Comparison of ENCODE assay signal across 7 cellular contexts in the genomic region with DNA sequence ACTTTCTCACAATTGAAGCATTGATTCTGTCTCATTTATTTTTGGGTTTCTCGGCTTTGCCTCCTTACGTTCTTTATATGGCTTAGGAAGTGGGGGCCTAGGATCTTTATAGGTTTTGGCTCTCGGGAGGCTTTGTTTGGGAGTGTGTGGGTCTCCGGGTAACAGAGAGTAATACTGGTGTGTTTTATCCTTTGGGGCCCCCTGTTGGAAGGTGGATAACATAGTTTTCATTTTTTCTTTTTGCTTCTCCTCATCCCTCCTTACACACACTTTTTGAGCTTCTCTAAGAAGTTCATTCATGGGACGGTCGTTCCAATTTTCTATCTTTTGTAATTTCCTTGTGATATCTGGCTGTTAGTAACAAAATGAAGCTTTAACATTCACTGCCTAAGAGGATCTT. TPM values are rescaled to one million over a fixed set of nuclear protein-coding genes. Genes with fewer than 3 reads are reported as not detected.
DNase-seq lines count a peak whose midpoint lies in the region; ATAC-seq, FAIRE-seq and TF ChIP-seq lines count a peak whose summit lies in the region.
"Not testable (repeated sequence)": the region's sequence is repeated elsewhere in the genome, so short reads cannot be mapped to it uniquely, and the experiment has no call there.

No MANE protein-coding gene starts in this region.

- TF ChIP-seq CTCF in CD8-positive, alpha-beta T cell (IDR thresholded peaks at IDR 0.05): peak; percentile 16
- TF ChIP-seq CTCF in HFFc6 (IDR thresholded peaks at IDR 0.05): peak; percentile 51
- TF ChIP-seq CTCF in NB4 (IDR thresholded peaks at IDR 0.05; ENCODE audit: low read depth, low read length): peak; percentile 2
- not testable (repeated sequence) for TF ChIP-seq CTCF in WTC11 (IDR thresholded peaks at IDR 0.05)
- TF ChIP-seq CTCF in H1 (IDR thresholded peaks at IDR 0.05; ENCODE audit: control extremely low read depth in 1 of 3, insufficient read depth in 1 of 3, low read depth in 1 of 3, low read length in 3 of 3): peak in 2 of 3 experiments; percentile 18 to 28; a peak in 2 of 4 replicates

- H4K8ac ChIP-seq in H1 (ENCODE audit: extremely low read depth, insufficient read depth, low read length); mesendoderm (ENCODE audit: low read depth, low read length): not testable (repeated sequence)

- CTCF ChIA-PET in CD8-positive, alpha-beta T cell (lab: Charles Lee); WTC11 (lab: Charles Lee): not testable (repeated sequence)
- CTCF ChIA-PET in H1 (lab: Charles Lee; ENCODE audit: partially characterized antibody): interaction anchor here (0.6 to 1.7 kb wide), 4 partner anchors 10 to 271 kb away, joined by 3 read pairs; no protein-coding TSS in a partner anchor

- peak; percentile 15 to 28; a peak in 2 of 4 replicates for TF ChIP-seq RAD21 in H1 (IDR thresholded peaks at IDR 0.05 in 1 of 2, conservative IDR thresholded peaks at IDR 0.05 in 1 of 2; ENCODE audit: low read depth in 2 of 2, low read length in 2 of 2)

- not testable (repeated sequence) for H3K4ac ChIP-seq in H1 (replicated peaks; ENCODE audit: insufficient read length, low read depth, low read length); mesendoderm (ENCODE audit: low read depth, low read length)

- H3K79me2 ChIP-seq in H1 (ENCODE audit: control insufficient read depth in 1 of 2, insufficient read depth in 2 of 2, low read length in 2 of 2): peaks cover 0 to 46% of the 10 kb centered on the region in 2 experiments; a peak in 2 of 4 replicates
- not testable (repeated sequence) for H3K79me2 ChIP-seq in mesendoderm (ENCODE audit: control insufficient read depth, insufficient read depth, low read length)

- ATAC-seq in CD8-positive, alpha-beta T cell; WTC11: not testable (repeated sequence)

- not testable (repeated sequence) for H3K9me3 Mint-ChIP-seq in CD8-positive, alpha-beta T cell; HFFc6; WTC11; stimulated activated naive CD8-positive, alpha-beta T cell treated with anti-CD3 and anti-CD28 coated beads, Interleukin-15, Interleukin-2, amounts not matched to agents 100 ng/mL and 50 ng/mL, for 24 hours

- not testable (repeated sequence) for H3K27me3 ChIP-seq in CD8-positive, alpha-beta T cell (ENCODE audit: insufficient read depth, low read length); H1 (replicated peaks in 1 of 4; ENCODE audit: control insufficient read depth in 3 of 4, extremely low read depth in 1 of 4, insufficient read depth in 3 of 4, low read length in 3 of 4); mesendoderm (ENCODE audit: insufficient read depth, low read length, poor library complexity)

- not testable (repeated sequence) for H3K36me3 Mint-ChIP-seq in CD8-positive, alpha-beta T cell; HFFc6 (ENCODE audit: low read depth); WTC11; stimulated activated naive CD8-positive, alpha-beta T cell treated with anti-CD3 and anti-CD28 coated beads, Interleukin-15, Interleukin-2, amounts not matched to agents 100 ng/mL and 50 ng/mL, for 24 hours (ENCODE audit: low read depth)

- H3K36me3 ChIP-seq in CD8-positive, alpha-beta T cell (ENCODE audit: insufficient read depth, low read length); H1 (ENCODE audit: control insufficient read depth in 2 of 4, insufficient read depth in 4 of 4, low read length in 3 of 4); mesendoderm (ENCODE audit: control insufficient read depth, insufficient read depth, low read length): not testable (repeated sequence)

- not testable (repeated sequence) for H2AK5ac ChIP-seq in H1 (ENCODE audit: low read depth, low read length); mesendoderm (ENCODE audit: low read length)

- not testable (repeated sequence) for H3K4me1 ChIP-seq in CD8-positive, alpha-beta T cell (ENCODE audit: insufficient read depth, low read length); H1 (replicated peaks in 1 of 4; ENCODE audit: control insufficient read depth in 3 of 4, insufficient read depth in 4 of 4, low read length in 3 of 4); mesendoderm (ENCODE audit: control insufficient read depth, low read depth, low read length)

- not testable (repeated sequence) for H2BK20ac ChIP-seq in H1 (ENCODE audit: low read length)

- DNase-seq in CD8-positive, alpha-beta T cell; HFFc6; NB4 (ENCODE audit: low read depth); WTC11 (ENCODE audit: low spot score); H1 (ENCODE audit: low read depth in 1 of 2, low spot score in 2 of 2): not testable (repeated sequence)
- peak; percentile 48 for DNase-seq in mesendoderm

- H2BK12ac ChIP-seq in H1 (ENCODE audit: low read depth, low read length): not testable (repeated sequence)

- not testable (repeated sequence) for H3K4me2 ChIP-seq in H1 (ENCODE audit: insufficient read depth in 1 of 2, low read depth in 2 of 2, low read length in 2 of 2); mesendoderm (ENCODE audit: low read length)

- not testable (repeated sequence) for H2BK5ac ChIP-seq in H1 (ENCODE audit: low read depth, low read length); mesendoderm (ENCODE audit: low read length)

- H3K18ac ChIP-seq in H1 (ENCODE audit: extremely low read depth, low read length); mesendoderm (ENCODE audit: low read length): not testable (repeated sequence)

- H3K4me1 Mint-ChIP-seq in CD8-positive, alpha-beta T cell (ENCODE audit: low read depth); HFFc6 (ENCODE audit: low read depth); stimulated activated naive CD8-positive, alpha-beta T cell treated with anti-CD3 and anti-CD28 coated beads, Interleukin-15, Interleukin-2, amounts not matched to agents 100 ng/mL and 50 ng/mL, for 24 hours (ENCODE audit: low read depth): not testable (repeated sequence)
- peaks cover 45% of the 10 kb centered on the region for H3K4me1 Mint-ChIP-seq in WTC11

- H4K5ac ChIP-seq in H1 (ENCODE audit: insufficient read length, low read depth, low read length); mesendoderm (ENCODE audit: low read length): not testable (repeated sequence)

- not testable (repeated sequence) for H3K27me3 Mint-ChIP-seq in CD8-positive, alpha-beta T cell (ENCODE audit: low read depth); HFFc6 (ENCODE audit: insufficient read depth); WTC11 (ENCODE audit: low read depth); stimulated activated naive CD8-positive, alpha-beta T cell treated with anti-CD3 and anti-CD28 coated beads, Interleukin-15, Interleukin-2, amounts not matched to agents 100 ng/mL and 50 ng/mL, for 24 hours

- H2BK15ac ChIP-seq in H1 (ENCODE audit: low read length); mesendoderm (replicated peaks; ENCODE audit: low read depth): not testable (repeated sequence)

- intact Hi-C loops in CD8-positive, alpha-beta T cell (cut with DNase I, micrococcal nuclease): not testable (repeated sequence)

- H3K9me3 ChIP-seq in CD8-positive, alpha-beta T cell (ENCODE audit: low read length); H1 (ENCODE audit: insufficient read depth in 2 of 2, low read depth in 1 of 2, low read length in 1 of 2): not testable (repeated sequence)

- H3K27ac ChIP-seq in CD8-positive, alpha-beta T cell (ENCODE audit: low read depth, low read length); H1 (ENCODE audit: low read depth, low read length); mesendoderm (ENCODE audit: low read depth, low read length): not testable (repeated sequence)

- not testable (repeated sequence) for H3K23me2 ChIP-seq in H1 (ENCODE audit: low read depth, low read length)

- H4K91ac ChIP-seq in H1 (replicated peaks; ENCODE audit: insufficient read length, low read length): not testable (repeated sequence)

- not testable (repeated sequence) for FAIRE-seq in H1 (lab: Jason Lieb, UNC)

- H3K27ac Mint-ChIP-seq in CD8-positive, alpha-beta T cell; HFFc6: not testable (repeated sequence)
- peak overlapping the region; percentile 20; the same call in 1 of the 2 replicates for H3K27ac Mint-ChIP-seq in WTC11
- peak overlapping the region; percentile 6 for H3K27ac Mint-ChIP-seq in stimulated activated naive CD8-positive, alpha-beta T cell treated with anti-CD3 and anti-CD28 coated beads, Interleukin-15, Interleukin-2, amounts not matched to agents 100 ng/mL and 50 ng/mL, for 24 hours

- not testable (repeated sequence) for H2BK120ac ChIP-seq in H1 (replicated peaks; ENCODE audit: low read depth, low read length); mesendoderm (ENCODE audit: low read depth, low read length)

- WGBS in H1 (ENCODE audit: extremely low coverage in 1 of 2, insufficient coverage in 1 of 2, insufficient read length in 1 of 2, insufficient replicate concordance in 2 of 2, low coverage in 1 of 2, low lambda C conversion rate in 2 of 2, missing lambda C conversion rate in 1 of 2), 2 experiments: 83% methylated on average over 6 of the region's 6 CpGs; no CpG with 5 or more reads in 1 of the 2 experiments
- no CpG with 5 or more reads among the region's 6 CpGs for WGBS in mesendoderm (ENCODE audit: extremely low coverage, insufficient coverage, low lambda C conversion rate)

- not testable (repeated sequence) for TF ChIP-seq EP300 in H1 (IDR thresholded peaks at IDR 0.05; ENCODE audit: borderline replicate concordance in 1 of 2, low read depth in 2 of 2, low read length in 2 of 2)

- not testable (repeated sequence) for H3K79me1 ChIP-seq in H1 (ENCODE audit: low read depth, low read length); mesendoderm (ENCODE audit: low read length)

- not testable (repeated sequence) for H3K4me3 Mint-ChIP-seq in CD8-positive, alpha-beta T cell; HFFc6; WTC11; stimulated activated naive CD8-positive, alpha-beta T cell treated with anti-CD3 and anti-CD28 coated beads, Interleukin-15, Interleukin-2, amounts not matched to agents 100 ng/mL and 50 ng/mL, for 24 hours

- POLR2A ChIA-PET in CD8-positive, alpha-beta T cell (lab: Charles Lee); WTC11 (lab: Charles Lee); H1 (lab: Charles Lee; ENCODE audit: partially characterized antibody): not testable (repeated sequence)

- not testable (repeated sequence) for H2AFZ ChIP-seq in H1 (ENCODE audit: low read length)

- H3K23ac ChIP-seq in H1 (ENCODE audit: insufficient read length); mesendoderm (ENCODE audit: low read length): not testable (repeated sequence)

- H3K56ac ChIP-seq in H1 (replicated peaks; ENCODE audit: insufficient read length, low read depth, low read length); mesendoderm (ENCODE audit: low read length): not testable (repeated sequence)

- H3K14ac ChIP-seq in H1 (ENCODE audit: insufficient read length): not testable (repeated sequence)

- not testable (repeated sequence) for H3K4me3 ChIP-seq in CD8-positive, alpha-beta T cell (ENCODE audit: low read depth, low read length); NB4 (ENCODE audit: low read depth, low read length); H1 (ENCODE audit: extremely low read depth in 1 of 4, insufficient read depth in 2 of 4, low read depth in 3 of 4, low read length in 4 of 4); mesendoderm (ENCODE audit: low read length)

- not testable (repeated sequence) for H3K9ac ChIP-seq in H1 (replicated peaks in 1 of 4; ENCODE audit: extremely low read depth in 1 of 4, low read depth in 3 of 4, low read length in 3 of 4); mesendoderm (ENCODE audit: low read length)

- not testable (repeated sequence) for TF ChIP-seq POLR2A in NB4 (IDR thresholded peaks at IDR 0.05; ENCODE audit: extremely low read depth, insufficient read length); H1 (IDR thresholded peaks at IDR 0.05; ENCODE audit: control extremely low read depth in 1 of 2, low read depth in 2 of 2, low read length in 2 of 2)

- H4K20me1 ChIP-seq in H1 (replicated peaks in 1 of 2; ENCODE audit: control insufficient read depth in 1 of 2, insufficient read depth in 2 of 2, low read length in 2 of 2): not testable (repeated sequence)

RNA-seq across cellular contexts. Expression of gene GOLGA6L10, which starts 30.3 kb away (rescaled TPM):
- 1 to 10 TPM; 1.6 TPM for total RNA-seq in CD8-positive, alpha-beta T cell
- total RNA-seq in HFFc6 (2021; fragmentation: NEBNext Ultra II Directional; extraction: Animal tissue kit (Norgen Biotek cat#: 25700)): under 1 TPM; 0.43 to 0.69 (median 0.51) TPM
- 5.1 to 7.7 TPM (median 5.8 TPM) in 3 replicates for total RNA-seq in WTC11 (2021)
- 3.7 and 4.0 TPM in 2 replicates for total RNA-seq in H1 (2021; fragmentation: NEBNext Ultra II Directional; extraction: Animal tissue kit (Norgen Biotek cat#: 25700))
- polyA plus RNA-seq in H1 (2011; rRNA removed): 0.91 and 1.3 TPM in 2 replicates
- polyA plus RNA-seq in H1 (2011; cell fraction: cytosol; rRNA removed): 3.0 TPM
- 5.9 TPM for polyA plus RNA-seq in H1 (2011; cell fraction: nucleus; rRNA removed)
- polyA plus RNA-seq in H1 (2012, experiment 1 of 2): 3.4 to 5.3 TPM (median 4.0 TPM) in 4 replicates
- 0.07 TPM for polyA plus RNA-seq in H1 (2012, experiment 2 of 2)
- polyA plus RNA-seq in H1 (2013, experiment 1 of 2): 0.89 TPM
- polyA plus RNA-seq in H1 (2013, experiment 2 of 2): 0.87 TPM
- polyA minus RNA-seq in H1 (2011; rRNA and poly(A)+ RNA removed): 0.28 and 0.85 TPM in 2 replicates
- polyA minus RNA-seq in H1 (2011; cell fraction: cytosol; rRNA and poly(A)+ RNA removed): 1.5 TPM
- 4.3 TPM for polyA minus RNA-seq in H1 (2011; cell fraction: nucleus; rRNA and poly(A)+ RNA removed)
- polyA plus RNA-seq in mesendoderm (2013, experiment 1 of 2): 0.73 TPM
- 0.63 TPM for polyA plus RNA-seq in mesendoderm (2013, experiment 2 of 2)

RNA-seq across cellular contexts. Expression of gene GOLGA6L9, which starts 50.1 kb away (rescaled TPM):
- total RNA-seq in CD8-positive, alpha-beta T cell: 1 to 10 TPM; 3.2 to 3.4 TPM
- under 1 TPM; 0.46 to 0.76 (median 0.59) TPM for total RNA-seq in HFFc6 (2021; fragmentation: NEBNext Ultra II Directional; extraction: Animal tissue kit (Norgen Biotek cat#: 25700))
- 7.3 to 9.4 TPM (median 8.0 TPM) in 3 replicates for total RNA-seq in WTC11 (2021)
- total RNA-seq in H1 (2021; fragmentation: NEBNext Ultra II Directional; extraction: Animal tissue kit (Norgen Biotek cat#: 25700)): 5.4 and 5.5 TPM in 2 replicates
- polyA plus RNA-seq in H1 (2011; rRNA removed): 2.6 and 3.1 TPM in 2 replicates
- 10.5 TPM for polyA plus RNA-seq in H1 (2011; cell fraction: cytosol; rRNA removed)
- polyA plus RNA-seq in H1 (2011; cell fraction: nucleus; rRNA removed): 11.8 TPM
- polyA plus RNA-seq in H1 (2012, experiment 1 of 2): 6.6 to 11.5 TPM (median 10.6 TPM) in 4 replicates
- 0.60 TPM for polyA plus RNA-seq in H1 (2012, experiment 2 of 2)
- 6.7 TPM for polyA plus RNA-seq in H1 (2013, experiment 1 of 2)
- 5.0 TPM for polyA plus RNA-seq in H1 (2013, experiment 2 of 2)
- 2.0 and 2.2 TPM in 2 replicates for polyA minus RNA-seq in H1 (2011; rRNA and poly(A)+ RNA removed)
- polyA minus RNA-seq in H1 (2011; cell fraction: cytosol; rRNA and poly(A)+ RNA removed): 1.4 TPM
- polyA minus RNA-seq in H1 (2011; cell fraction: nucleus; rRNA and poly(A)+ RNA removed): 7.5 TPM
- 4.0 TPM for polyA plus RNA-seq in mesendoderm (2013, experiment 1 of 2)
- 4.1 TPM for polyA plus RNA-seq in mesendoderm (2013, experiment 2 of 2)
